In the genomic region with DNA sequence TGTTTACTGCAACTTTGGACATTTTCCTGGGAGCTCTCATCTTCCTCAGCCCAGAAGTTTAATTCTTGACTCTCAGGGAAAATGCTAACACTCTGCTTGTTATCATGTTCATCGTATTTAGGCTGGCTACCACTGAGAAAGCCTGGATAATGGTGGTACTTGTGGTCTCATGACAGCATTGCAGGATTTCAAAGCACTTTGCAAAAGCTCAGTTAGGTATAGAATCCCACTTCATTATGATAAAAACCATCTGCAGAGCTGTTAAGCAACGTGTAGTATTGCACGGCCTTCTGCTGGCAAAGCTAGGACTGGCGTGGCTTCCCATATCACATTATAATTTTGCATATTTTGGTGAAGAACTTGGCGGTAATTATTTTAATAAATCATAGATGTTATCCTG, we compare ENCODE assay signal across 12 cellular contexts. TPM values are rescaled to one million over a fixed set of nuclear protein-coding genes. Genes with fewer than 3 reads are reported as not detected.
DNase-seq lines count a peak whose midpoint lies in the region; ATAC-seq and TF ChIP-seq lines count a peak whose summit lies in the region.
"Had no signal": no experiment of that assay in that cellular context is flagged by ENCODE, and none has a peak within 500 bp of the region (broad histone marks: within the 10 kb centered on the region; RNA-seq: fewer than 3 reads in every experiment).

No MANE protein-coding gene starts in this region.

- H3K23ac ChIP-seq in mesendoderm (ENCODE audit: low read length), result no peak overlapping the region

- WGBS in mesendoderm (ENCODE audit: extremely low coverage, insufficient coverage, low lambda C conversion rate), result no CpG with 5 or more reads among the region's 5 CpGs

- H3K27me3 Mint-ChIP-seq in activated T-helper 17 cell treated with anti-CD3 and anti-CD28 coated beads, Interleukin-2, amount 50 U/mL, for 72 hours, result no peaks in the 10 kb centered on the region
- H3K27me3 Mint-ChIP-seq: dendritic cell treated with granulocyte-macrophage colony-stimulating factor and Interleukin-4, amounts not matched to agents 40 ng/mL and 50 ng/mL, for 4 days had no signal

- no peak overlapping the region for H2BK5ac ChIP-seq in mesendoderm (ENCODE audit: low read length)

- intact Hi-C loops in tibial artery (cut with DNase I; ENCODE audit: low total_unique reads), result no loop called here

- no peaks in the 10 kb centered on the region for H3K9me3 Mint-ChIP-seq in activated T-helper 17 cell treated with anti-CD3 and anti-CD28 coated beads, Interleukin-2, amount 50 U/mL, for 72 hours
- H3K9me3 Mint-ChIP-seq: dendritic cell treated with granulocyte-macrophage colony-stimulating factor and Interleukin-4, amounts not matched to agents 40 ng/mL and 50 ng/mL, for 4 days; nephron had no signal

- H3K4me3 ChIP-seq in mesendoderm (ENCODE audit: low read length), result no peak overlapping the region
- no peak overlapping the region for H3K4me3 ChIP-seq in tibial artery
- H3K4me3 ChIP-seq: suprapubic skin had no signal

- H3K4me1 ChIP-seq in mesendoderm (ENCODE audit: control insufficient read depth, low read depth, low read length) (peaks cover 11% of the 10 kb centered on the region), tibial artery (peaks cover 0 to 36% (median 15%) of the 10 kb centered on the region in 4 donors)

- no peak overlapping the region for H3K18ac ChIP-seq in mesendoderm (ENCODE audit: low read length)

- TF ChIP-seq CTCF in tibial artery (IDR thresholded peaks at IDR 0.05), result no peak

- peaks cover 13% of the 10 kb centered on the region for H3K79me1 ChIP-seq in mesendoderm (ENCODE audit: low read length)

- H3K27ac Mint-ChIP-seq in activated T-helper 17 cell treated with anti-CD3 and anti-CD28 coated beads, Interleukin-2, amount 50 U/mL, for 72 hours, result peak overlapping the region; percentile 56
- H3K27ac Mint-ChIP-seq: dendritic cell treated with granulocyte-macrophage colony-stimulating factor and Interleukin-4, amounts not matched to agents 40 ng/mL and 50 ng/mL, for 4 days had no signal

- no peaks in the 10 kb centered on the region for H3K9me3 ChIP-seq in tibial artery
- H3K9me3 ChIP-seq: suprapubic skin had no signal

- peak overlapping the region; percentile 27 for H3K56ac ChIP-seq in mesendoderm (ENCODE audit: low read length)

- H3K36me3 ChIP-seq in mesendoderm (ENCODE audit: control insufficient read depth, insufficient read depth, low read length) (no peaks in the 10 kb centered on the region), tibial artery (peaks cover 0 to 4% (median 0%) of the 10 kb centered on the region in 3 donors)
- H3K36me3 ChIP-seq: suprapubic skin had no signal

- H3K4me3 Mint-ChIP-seq in activated T-helper 17 cell treated with anti-CD3 and anti-CD28 coated beads, Interleukin-2, amount 50 U/mL, for 72 hours, result peak overlapping the region; percentile 92
- H3K4me3 Mint-ChIP-seq: dendritic cell treated with granulocyte-macrophage colony-stimulating factor and Interleukin-4, amounts not matched to agents 40 ng/mL and 50 ng/mL, for 4 days; nephron had no signal

- no peak overlapping the region for H4K5ac ChIP-seq in mesendoderm (ENCODE audit: low read length)

- H3K4me2 ChIP-seq in mesendoderm (ENCODE audit: low read length), result no peak overlapping the region

- no peak overlapping the region for H2BK15ac ChIP-seq in mesendoderm (replicated peaks; ENCODE audit: low read depth)

- H3K4ac ChIP-seq in mesendoderm (ENCODE audit: low read depth, low read length), result no peak overlapping the region

- H3K79me2 ChIP-seq in mesendoderm (ENCODE audit: control insufficient read depth, insufficient read depth, low read length), result peaks cover 8% of the 10 kb centered on the region

- DNase-seq in GF-D8 (lab: John Stamatoyannopoulos, UW), result peak; percentile 47
- DNase-seq in NCI-H1105 treated with DMSO at 0.1 percent for 48 hours (lab: John Stamatoyannopoulos, UW), result peak; percentile 45
- DNase-seq in mesendoderm, result peak; percentile 31
- DNase-seq in ACHN, result no peak
- no peak for DNase-seq in stimulated activated CD8-positive, alpha-beta memory T cell treated with anti-CD3 and anti-CD28 coated beads, Interleukin-4, amount 100 ng/mL, for 48 hours
- DNase-seq in hepatic stellate cell (ENCODE audit: low spot score), result no peak
- no peak for DNase-seq in tibial artery
- DNase-seq: NCI-H1048 had no signal

- no peak overlapping the region for H2AK5ac ChIP-seq in mesendoderm (ENCODE audit: low read length)

- ATAC-seq in activated T-helper 17 cell treated with anti-CD3 and anti-CD28 coated beads, Interleukin-2, amount 50 U/mL, for 72 hours (replicated peaks), result no peak

- H4K8ac ChIP-seq in mesendoderm (ENCODE audit: low read depth, low read length), result no peak overlapping the region

- in situ Hi-C loops in ACHN (cut with HindIII; ENCODE audit: low pct_ligation_motif_present, low pct_unique_long_range_greater_than_20kb, low sequenced_read_pairs), result no loop called here

- H3K27ac ChIP-seq in mesendoderm (ENCODE audit: low read depth, low read length), result no peak overlapping the region
- H3K27ac ChIP-seq in tibial artery, result no peak overlapping the region
- H3K27ac ChIP-seq: suprapubic skin had no signal

- H3K4me1 Mint-ChIP-seq in activated T-helper 17 cell treated with anti-CD3 and anti-CD28 coated beads, Interleukin-2, amount 50 U/mL, for 72 hours, result peaks cover 72% of the 10 kb centered on the region

- H3K36me3 Mint-ChIP-seq in activated T-helper 17 cell treated with anti-CD3 and anti-CD28 coated beads, Interleukin-2, amount 50 U/mL, for 72 hours (ENCODE audit: low read depth), result peaks cover 95% of the 10 kb centered on the region

- H3K9ac ChIP-seq in mesendoderm (ENCODE audit: low read length), result no peak overlapping the region

- no peaks in the 10 kb centered on the region for H3K27me3 ChIP-seq in mesendoderm (ENCODE audit: insufficient read depth, low read length, poor library complexity)
- H3K27me3 ChIP-seq in tibial artery, result no peaks in the 10 kb centered on the region
- H3K27me3 ChIP-seq: suprapubic skin had no signal

- no peak overlapping the region for H2BK120ac ChIP-seq in mesendoderm (ENCODE audit: low read depth, low read length)

RNA-seq across cellular contexts. Expression of a gene that starts 8.9 kb away (rescaled TPM):
- 100 to 1,000 TPM in 1 of 2 donors, 10 to 100 TPM in 1; 68.1 to 185 TPM for total RNA-seq in activated T-helper 17 cell treated with anti-CD3 and anti-CD28 coated beads, Interleukin-2, amount 50 U/mL, for 72 hours
- polyA plus RNA-seq in mesendoderm (2013, experiment 1 of 2), result 47.0 TPM
- 45.5 TPM for polyA plus RNA-seq in mesendoderm (2013, experiment 2 of 2)

RNA-seq across cellular contexts. Expression of a gene that starts 41.0 kb away (rescaled TPM):
- total RNA-seq in activated T-helper 17 cell treated with anti-CD3 and anti-CD28 coated beads, Interleukin-2, amount 50 U/mL, for 72 hours, result 100 to 1,000 TPM; 187 to 240 TPM
- 106 TPM for polyA plus RNA-seq in mesendoderm (2013, experiment 1 of 2)
- 110 TPM for polyA plus RNA-seq in mesendoderm (2013, experiment 2 of 2)

Comparison
In these comparisons a context has a peak if more than half of its experiments do, and no peak if none do; other contexts are left out.
1. DNase-seq: peak in GF-D8 (single experiment), NCI-H1105 treated with DMSO at 0.1 percent for 48 hours (single experiment) and mesendoderm (single experiment); none in ACHN (single experiment), stimulated activated CD8-positive, alpha-beta memory T cell treated with anti-CD3 and anti-CD28 coated beads, Interleukin-4, amount 100 ng/mL, for 48 hours (single experiment), hepatic stellate cell (single experiment) and tibial artery (0 of 2).